Comparison of ENCODE assay signal across 23 cellular contexts in the genomic region with DNA sequence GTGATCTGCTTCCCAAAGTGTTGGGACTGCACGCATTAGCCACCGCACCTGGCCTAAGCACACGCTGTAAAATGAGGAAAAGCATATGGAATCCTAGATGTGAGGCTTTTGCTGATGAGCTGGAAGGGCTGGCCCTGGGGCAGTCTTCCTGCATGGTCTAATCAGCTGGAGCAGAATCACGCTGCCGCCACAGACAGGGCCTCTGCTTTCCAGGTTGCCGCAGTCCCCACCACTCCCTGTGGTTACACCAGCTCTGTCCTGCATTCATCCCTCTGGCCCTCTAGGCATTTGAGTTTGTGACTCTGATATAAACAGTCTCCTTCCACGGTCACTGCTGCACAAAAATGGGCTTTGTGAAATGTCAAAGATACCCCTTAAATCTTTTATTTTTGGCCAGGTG. TPM values are rescaled to one million over a fixed set of nuclear protein-coding genes. Genes with fewer than 3 reads are reported as not detected.
DNase-seq lines count a peak whose midpoint lies in the region; ATAC-seq and TF ChIP-seq lines count a peak whose summit lies in the region.
"Had no signal": no experiment of that assay in that cellular context is flagged by ENCODE, and none has a peak within 500 bp of the region (broad histone marks: within the 10 kb centered on the region; RNA-seq: fewer than 3 reads in every experiment).

No MANE protein-coding gene starts in this region.

- H3F3A ChIP-seq in neural progenitor cell (ENCODE audit: low read depth): peaks cover 15% of the 10 kb centered on the region

- peaks cover 7% of the 10 kb centered on the region for H3K4me1 Mint-ChIP-seq in neural progenitor cell
- H3K4me1 Mint-ChIP-seq: CD4-positive, alpha-beta memory T cell; CD4-positive, CD25-positive, alpha-beta regulatory T cell; CD8-positive, alpha-beta memory T cell had no signal

- no peak for ATAC-seq in HG03354 (IDR thresholded peaks at IDR 0.05; ENCODE audit: poor library complexity, severe bottlenecking, unreplicated experiment)
- ATAC-seq: A549 had no signal

- H3K36me3 Mint-ChIP-seq in neural progenitor cell: peaks cover 2% of the 10 kb centered on the region
- H3K36me3 Mint-ChIP-seq: CD4-positive, CD25-positive, alpha-beta regulatory T cell had no signal

- H3K27ac ChIP-seq in C4-2B: peak overlapping the region; percentile 43
- H3K27ac ChIP-seq in VCaP: peak overlapping the region; percentile 99
- no peak overlapping the region for H3K27ac ChIP-seq in osteoblast (ENCODE audit: low read depth, low read length)
- no peak overlapping the region for H3K27ac ChIP-seq in neural progenitor cell
- H3K27ac ChIP-seq: 22Rv1; A549; BLaER1 treated with 17β-estradiol and CSF1 and Interleukin-3, amounts not matched to agents 10 nM and 100 nM had no signal

- H4K20me1 ChIP-seq in osteoblast (ENCODE audit: insufficient read depth, low read length): no peaks in the 10 kb centered on the region
- H4K20me1 ChIP-seq in neural progenitor cell (ENCODE audit: low read depth): no peaks in the 10 kb centered on the region

- no peak overlapping the region for H3K4me2 ChIP-seq in osteoblast (ENCODE audit: insufficient read depth, low read length)
- H3K4me2 ChIP-seq in neural progenitor cell: no peak overlapping the region
- H3K4me2 ChIP-seq: A549; BLaER1 treated with 17β-estradiol and CSF1 and Interleukin-3, amounts not matched to agents 10 nM and 100 nM had no signal

- no peaks in the 10 kb centered on the region for H3K27me3 ChIP-seq in osteoblast (ENCODE audit: insufficient read depth, low read length)
- no peaks in the 10 kb centered on the region for H3K27me3 ChIP-seq in neural progenitor cell

- DNase-seq in osteoblast (ENCODE audit: insufficient read length, low spot score, missing footprints) (peak; percentile 32), activated T-cell treated with anti-CD3 and anti-CD28 coated beads for 4 hours (no peak), neural progenitor cell (ENCODE audit: low spot score) (no peak)
- DNase-seq: AML-193; CD4-positive, alpha-beta memory T cell; CD4-positive, CD25-positive, alpha-beta regulatory T cell; CD8-positive, alpha-beta memory T cell; COR-L47; DMS 273 treated with DMSO at 0.1 percent for 48 hours; DMS153; DMS53; DMS79; DND-41; EL; GF-D8 had no signal

- H3K4me1 ChIP-seq in osteoblast (ENCODE audit: insufficient read depth, low read length): peaks cover 8% of the 10 kb centered on the region
- H3K4me1 ChIP-seq in neural progenitor cell: no peaks in the 10 kb centered on the region
- H3K4me1 ChIP-seq: A549 had no signal

- H3K36me3 ChIP-seq in osteoblast (ENCODE audit: insufficient read depth, low read length): no peaks in the 10 kb centered on the region
- H3K36me3 ChIP-seq in neural progenitor cell: no peaks in the 10 kb centered on the region
- H3K36me3 ChIP-seq: BLaER1 treated with 17β-estradiol and CSF1 and Interleukin-3, amounts not matched to agents 10 nM and 100 nM had no signal

- no peaks in the 10 kb centered on the region for H3K9me3 Mint-ChIP-seq in neural progenitor cell
- H3K9me3 Mint-ChIP-seq: CD4-positive, alpha-beta memory T cell; CD4-positive, CD25-positive, alpha-beta regulatory T cell; CD8-positive, alpha-beta memory T cell had no signal

- TF ChIP-seq CTCF in C4-2B (conservative IDR thresholded peaks at IDR 0.05): no peak
- TF ChIP-seq CTCF in VCaP (conservative IDR thresholded peaks at IDR 0.05): no peak
- no peak for TF ChIP-seq CTCF in osteoblast (IDR thresholded peaks at IDR 0.05; ENCODE audit: extremely low read depth, low read depth, low read length)
- no peak for TF ChIP-seq CTCF in neural progenitor cell (IDR thresholded peaks at IDR 0.05)

- no peak overlapping the region for H3K4me3 ChIP-seq in osteoblast (ENCODE audit: insufficient read depth, low read length)
- no peak overlapping the region for H3K4me3 ChIP-seq in neural progenitor cell
- H3K4me3 ChIP-seq: A549; BLaER1 treated with 17β-estradiol and CSF1 and Interleukin-3, amounts not matched to agents 10 nM and 100 nM had no signal

- H3K9me3 ChIP-seq in osteoblast (ENCODE audit: low read depth, low read length) (no peaks in the 10 kb centered on the region), neural progenitor cell (ENCODE audit: low read depth) (no peaks in the 10 kb centered on the region)
- H3K9me3 ChIP-seq: A549; BLaER1 treated with 17β-estradiol and CSF1 and Interleukin-3, amounts not matched to agents 10 nM and 100 nM had no signal

- no peak overlapping the region for H2AFZ ChIP-seq in osteoblast (ENCODE audit: low read length)
- H2AFZ ChIP-seq in neural progenitor cell (replicated peaks): no peak overlapping the region

- H3K79me2 ChIP-seq in osteoblast (ENCODE audit: insufficient read depth, low read length): no peaks in the 10 kb centered on the region
- H3K79me2 ChIP-seq in neural progenitor cell (ENCODE audit: low read depth): no peaks in the 10 kb centered on the region

- no peak overlapping the region for H3K27ac Mint-ChIP-seq in neural progenitor cell
- H3K27ac Mint-ChIP-seq: B cell; CD14-positive monocyte; CD4-positive, alpha-beta memory T cell; CD4-positive, CD25-positive, alpha-beta regulatory T cell; CD8-positive, alpha-beta memory T cell had no signal

- no peak overlapping the region for H3K4me3 Mint-ChIP-seq in neural progenitor cell
- H3K4me3 Mint-ChIP-seq: B cell; CD14-positive monocyte; CD4-positive, alpha-beta memory T cell; CD4-positive, CD25-positive, alpha-beta regulatory T cell; CD8-positive, alpha-beta memory T cell had no signal

- H3K9ac ChIP-seq in neural progenitor cell: no peak overlapping the region
- H3K9ac ChIP-seq: BLaER1 treated with 17β-estradiol and CSF1 and Interleukin-3, amounts not matched to agents 10 nM and 100 nM had no signal

- no peaks in the 10 kb centered on the region for H3K27me3 Mint-ChIP-seq in neural progenitor cell (ENCODE audit: insufficient read depth, low read depth)
- H3K27me3 Mint-ChIP-seq: B cell; CD4-positive, alpha-beta memory T cell; CD4-positive, CD25-positive, alpha-beta regulatory T cell; CD8-positive, alpha-beta memory T cell had no signal

RNA-seq across cellular contexts. Expression of gene RPS6KA4, which starts 17.1 kb away (rescaled TPM):
- total RNA-seq in osteoblast: 35.9 and 39.4 TPM in 2 replicates
- total RNA-seq in neural progenitor cell (ENCODE audit: low replicate concordance): 12.7 and 16.9 TPM in 2 replicates

RNA-seq across cellular contexts. Expression of gene CCDC88B, which starts 36.1 kb away (rescaled TPM):
- 0.29 and 1.4 TPM in 2 replicates for total RNA-seq in osteoblast
- total RNA-seq in neural progenitor cell (ENCODE audit: low replicate concordance): 0.62 and 9.0 TPM in 2 replicates

RNA-seq across cellular contexts. Expression of gene PRDX5, which starts 58.1 kb away (rescaled TPM):
- 238 and 245 TPM in 2 replicates for total RNA-seq in osteoblast
- total RNA-seq in neural progenitor cell (ENCODE audit: low replicate concordance): 111 and 182 TPM in 2 replicates

RNA-seq across cellular contexts. Expression of gene TRMT112, which starts 58.7 kb away (rescaled TPM):
- total RNA-seq in osteoblast: 104 and 123 TPM in 2 replicates
- total RNA-seq in neural progenitor cell (ENCODE audit: low replicate concordance): 257 and 284 TPM in 2 replicates

Comparison
In these comparisons a context has a peak if more than half of its experiments do, and no peak if none do; other contexts are left out.
1. H3K27ac ChIP-seq: peak in C4-2B (single experiment) and VCaP (single experiment); none in osteoblast (single experiment) and neural progenitor cell (single experiment).